ENCODE assay signal across 24 cellular contexts in the genomic region with DNA sequence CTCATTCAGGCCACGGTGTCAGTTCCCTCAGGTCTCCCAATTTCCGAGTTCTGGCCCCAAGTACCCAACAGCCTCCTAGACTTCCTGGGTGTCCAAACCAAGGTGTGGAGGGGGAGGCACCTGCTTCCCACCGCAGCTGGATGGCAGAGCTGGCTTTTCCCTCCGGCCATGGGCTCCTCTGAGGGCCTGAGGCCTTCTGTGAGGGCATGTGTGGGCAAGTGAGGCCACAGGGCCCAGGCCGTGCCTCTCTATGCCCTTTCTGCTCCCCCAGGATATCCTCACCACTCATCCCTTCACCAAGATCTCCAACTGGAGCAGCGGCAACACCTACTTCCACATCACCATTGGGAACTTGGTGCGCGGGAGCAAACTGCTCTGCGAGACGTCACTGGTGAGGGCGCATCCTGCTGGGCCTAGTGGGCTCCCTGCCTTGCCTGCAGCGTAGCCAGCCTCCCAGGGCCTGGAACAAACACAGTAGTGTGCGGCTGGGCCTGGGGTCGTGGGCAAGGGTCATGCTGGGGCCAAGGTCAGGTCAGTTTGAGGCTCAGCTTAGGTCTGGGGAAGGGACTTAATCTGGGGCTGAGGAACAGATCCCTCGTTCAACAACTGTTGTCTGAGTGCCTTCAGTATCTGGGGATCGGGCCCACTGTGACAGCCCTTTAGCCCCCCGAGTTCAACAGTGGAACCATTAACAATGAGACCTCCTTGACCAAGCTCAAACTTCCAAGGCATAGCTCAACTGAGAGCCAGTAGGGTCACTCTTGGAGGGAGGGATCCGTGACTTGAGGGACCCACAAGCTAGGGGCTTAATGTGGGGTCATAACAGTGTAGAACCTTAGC.
A peak's percentile ranks its signal among the peaks of the same experiment; 100 is the strongest.
DNase-seq lines count a peak whose midpoint lies in the region; FAIRE-seq and TF ChIP-seq lines count a peak whose summit lies in the region.
"Had no signal": no experiment of that assay in that cellular context is flagged by ENCODE, and none has a peak within 500 bp of the region (broad histone marks: within the 10 kb centered on the region; RNA-seq: fewer than 3 reads in every experiment).

No MANE protein-coding gene starts in this region.

- H3K79me2 ChIP-seq in osteoblast (ENCODE audit: insufficient read depth, low read length) = no peaks in the 10 kb centered on the region

- FAIRE-seq in GM12892 (lab: Jason Lieb, UNC) = no peak

- DNase-seq in GM12892 (ENCODE audit: insufficient read length) (peak; percentile 2), H7 (peak; percentile 20), esophagus muscularis mucosa (ENCODE audit: extremely low spot score) (peak; percentile 89), osteoblast (ENCODE audit: insufficient read length, low spot score, missing footprints) (peak; percentile 14), HuH-7 (ENCODE audit: low spot score) (no peak), NK-92 (lab: John Stamatoyannopoulos, UW; ENCODE audit: unreplicated experiment) (no peak)
- no peak for DNase-seq in activated CD4-positive, alpha-beta T cell treated with anti-CD3 and anti-CD28 coated beads, Interleukin-2, amount 50 U/mL, for 48 hours
- DNase-seq: BE2C; CD8-positive, alpha-beta memory T cell; DMS153; DND-41; HFFc6; IMR-90; KG1; MG63; NCI-H2029; NCI-H446; NCI-H524 treated with DMSO at 0.1 percent for 48 hours; NCI-H774; NK-92 treated with Interleukin-12 subunit alpha and Interleukin-12 subunit beta, amount 100 ng/mL, for 24 hours; PC-3; SJCRH30 had no signal

- H3K4me2 ChIP-seq in osteoblast (ENCODE audit: insufficient read depth, low read length) = no peak overlapping the region
- H3K4me2 ChIP-seq: GM23338 had no signal

- H3K27me3 ChIP-seq in H7 (ENCODE audit: control insufficient read depth, insufficient read depth, low read length) = no peaks in the 10 kb centered on the region
- H3K27me3 ChIP-seq in esophagus muscularis mucosa = no peaks in the 10 kb centered on the region
- H3K27me3 ChIP-seq in osteoblast (ENCODE audit: insufficient read depth, low read length) = peaks cover 6% of the 10 kb centered on the region
- H3K27me3 ChIP-seq: BE2C, MG63, SJCRH30 had no signal

- H3K4me1 ChIP-seq in esophagus muscularis mucosa (no peaks in the 10 kb centered on the region), osteoblast (ENCODE audit: insufficient read depth, low read length) (no peaks in the 10 kb centered on the region)
- H3K4me1 ChIP-seq: BE2C, HAP-1, SJCRH30 had no signal

- no peaks in the 10 kb centered on the region for H3K9me3 ChIP-seq in esophagus muscularis mucosa
- no peaks in the 10 kb centered on the region for H3K9me3 ChIP-seq in osteoblast (ENCODE audit: low read depth, low read length)
- H3K9me3 ChIP-seq: BE2C, HAP-1, MG63, SJCRH30 had no signal

- TF ChIP-seq CTCF in esophagus muscularis mucosa (IDR thresholded peaks at IDR 0.05) (no peak), osteoblast (IDR thresholded peaks at IDR 0.05; ENCODE audit: extremely low read depth, low read depth, low read length) (no peak)

- H3K4me3 ChIP-seq in H7 (ENCODE audit: insufficient read depth, low read depth, low read length) (no peak overlapping the region), esophagus muscularis mucosa (no peak overlapping the region), osteoblast (ENCODE audit: insufficient read depth, low read length) (no peak overlapping the region)
- H3K4me3 ChIP-seq: GM23338, HAP-1, MG63, SJCRH30 had no signal

- H3K27ac ChIP-seq in esophagus muscularis mucosa (replicated peaks in 1 of 4) (no peak overlapping the region), osteoblast (ENCODE audit: low read depth, low read length) (no peak overlapping the region)
- H3K27ac ChIP-seq: SJCRH30 had no signal

- no peaks in the 10 kb centered on the region for H4K20me1 ChIP-seq in osteoblast (ENCODE audit: insufficient read depth, low read length)

- no peak overlapping the region for H2AFZ ChIP-seq in osteoblast (ENCODE audit: low read length)
- H2AFZ ChIP-seq: GM23338 had no signal

- TF ChIP-seq EP300 in esophagus muscularis mucosa (IDR thresholded peaks at IDR 0.05) = no peak

- no peaks in the 10 kb centered on the region for H3K36me3 ChIP-seq in H7 (replicated peaks; ENCODE audit: control insufficient read depth, insufficient read depth, low read length)
- H3K36me3 ChIP-seq in esophagus muscularis mucosa = peaks cover 0 to 3% (median 0%) of the 10 kb centered on the region in 4 donors
- H3K36me3 ChIP-seq in osteoblast (ENCODE audit: insufficient read depth, low read length) = no peaks in the 10 kb centered on the region
- H3K36me3 ChIP-seq: BE2C, HAP-1, MG63, SJCRH30 had no signal

- intact Hi-C loops in esophagus muscularis mucosa (cut with DNase I) = no loop called here

- no peak for TF ChIP-seq POLR2A in GM12892 (IDR thresholded peaks at IDR 0.05; ENCODE audit: low read depth, low read length)
- TF ChIP-seq POLR2A in esophagus muscularis mucosa (IDR thresholded peaks at IDR 0.05; ENCODE audit: low read depth) = no peak

- 97% methylated on average over 14 of the region's 18 CpGs for WGBS in esophagus muscularis mucosa

Comparison
In these comparisons a context has a peak if more than half of its experiments do, and no peak if none do; other contexts are left out.
1. DNase-seq: peak in GM12892 (single experiment), H7 (single experiment), esophagus muscularis mucosa (single experiment) and osteoblast (single experiment); none in HuH-7 (single experiment), activated CD4-positive, alpha-beta T cell treated with anti-CD3 and anti-CD28 coated beads, Interleukin-2, amount 50 U/mL, for 48 hours (0 of 2) and NK-92 (single experiment).